14 cellular contexts compared by ENCODE assay signal in genomic region chr3:125582707-125583106, GRCh38. TPM values are rescaled to one million over a fixed set of nuclear protein-coding genes. Genes with fewer than 3 reads are reported as not detected.
DNase-seq lines count a peak whose midpoint lies in the region; ATAC-seq, FAIRE-seq and TF ChIP-seq lines count a peak whose summit lies in the region.
"Had no signal": no experiment of that assay in that cellular context is flagged by ENCODE, and none has a peak within 500 bp of the region (broad histone marks: within the 10 kb centered on the region; RNA-seq: fewer than 3 reads in every experiment).

No MANE protein-coding gene starts in this region.

- H3K9me3 ChIP-seq in mesenchymal stem cell (ENCODE audit: control insufficient read depth, low read length): no peaks in the 10 kb centered on the region
- H3K9me3 ChIP-seq in WERI-Rb-1 (ENCODE audit: severe bottlenecking): no peaks in the 10 kb centered on the region

- TF ChIP-seq CTCF in NB4 (IDR thresholded peaks at IDR 0.05; ENCODE audit: low read depth, low read length): no peak
- peak; percentile 67 for TF ChIP-seq CTCF in chondrocyte (IDR thresholded peaks at IDR 0.05)
- no peak for TF ChIP-seq CTCF in WERI-Rb-1 (IDR thresholded peaks at IDR 0.05; ENCODE audit: low read depth, low read length)

- H2BK12ac ChIP-seq in mesenchymal stem cell (ENCODE audit: low read length in 2 of 2): no peak overlapping the region

- DNase-seq in ACHN (peak; percentile 13), NB4 (ENCODE audit: low read depth) (peak; percentile 38), chondrocyte (ENCODE audit: low spot score) (no peak), NCI-H1105 treated with DMSO at 0.1 percent for 48 hours (lab: John Stamatoyannopoulos, UW) (no peak), mesenchymal stem cell (no peak), WERI-Rb-1 (no peak)
- DNase-seq: activated T-cell treated with anti-CD3 and anti-CD28 coated beads, Interleukin-2, amount 50 U/mL, for 24 hours; brain microvascular endothelial cell; CD8-positive, alpha-beta T cell had no signal

- H3K27me3 Mint-ChIP-seq in chondrocyte (ENCODE audit: low read depth): no peaks in the 10 kb centered on the region
- H3K27me3 Mint-ChIP-seq: activated T-cell treated with anti-CD3 and anti-CD28 coated beads, Interleukin-2, amount 50 U/mL, for 24 hours; IgD-negative memory B cell had no signal

- no peak overlapping the region for H4K91ac ChIP-seq in mesenchymal stem cell (ENCODE audit: low read length)

- H3K4me3 ChIP-seq in NB4 (ENCODE audit: low read depth, low read length) (no peak overlapping the region), mesenchymal stem cell (ENCODE audit: insufficient read depth in 1 of 2, low read depth in 1 of 2, low read length in 2 of 2) (no peak overlapping the region), WERI-Rb-1 (ENCODE audit: low read depth, low read length) (no peak overlapping the region)

- H3K14ac ChIP-seq in mesenchymal stem cell (ENCODE audit: low read length in 2 of 2): no peak overlapping the region

- H3K4ac ChIP-seq in mesenchymal stem cell (ENCODE audit: low read depth in 1 of 2, low read length in 2 of 2): no peak overlapping the region

- in situ Hi-C loops in ACHN (cut with HindIII; ENCODE audit: low pct_ligation_motif_present, low pct_unique_long_range_greater_than_20kb, low sequenced_read_pairs): no loop called here

- H3K36me3 ChIP-seq in mesenchymal stem cell (ENCODE audit: control insufficient read depth in 1 of 2, insufficient read depth in 2 of 2, low read depth in 1 of 2, low read length in 2 of 2) (peaks cover 9 to 18% of the 10 kb centered on the region in 2 experiments), WERI-Rb-1 (peaks cover 19% of the 10 kb centered on the region)

- no peak overlapping the region for H3K4me2 ChIP-seq in mesenchymal stem cell (ENCODE audit: low read length, poor library complexity, severe bottlenecking)

- H3K4me1 Mint-ChIP-seq in chondrocyte (ENCODE audit: low read depth): peaks cover 9% of the 10 kb centered on the region

- H3K4me1 ChIP-seq in mesenchymal stem cell (ENCODE audit: control insufficient read depth, insufficient read depth, low read depth, low read length): no peaks in the 10 kb centered on the region

- H3K4me3 Mint-ChIP-seq in chondrocyte (ENCODE audit: unreplicated experiment): no peak overlapping the region
- H3K4me3 Mint-ChIP-seq: activated T-cell treated with anti-CD3 and anti-CD28 coated beads, Interleukin-2, amount 50 U/mL, for 24 hours; CD8-positive, alpha-beta T cell; IgD-negative memory B cell; T-helper 2 cell treated with Interferon-gamma antibody and Interleukin-4, amounts not matched to agents 5 μg/mL and 100 μg/mL, for 36 hours had no signal

- H3K27ac ChIP-seq in mesenchymal stem cell (ENCODE audit: low read length, poor library complexity, severe bottlenecking) (no peak overlapping the region), WERI-Rb-1 (no peak overlapping the region)
- H3K27ac ChIP-seq: brain microvascular endothelial cell had no signal

- no peak for TF ChIP-seq POLR2A in NB4 (IDR thresholded peaks at IDR 0.05; ENCODE audit: extremely low read depth, insufficient read length)

- H2BK15ac ChIP-seq in mesenchymal stem cell (ENCODE audit: low read depth, poor library complexity, severe bottlenecking): no peak overlapping the region

- H3K79me1 ChIP-seq in mesenchymal stem cell (replicated peaks; ENCODE audit: low read length, poor library complexity, severe bottlenecking): peaks cover 15% of the 10 kb centered on the region

- H4K8ac ChIP-seq in mesenchymal stem cell (ENCODE audit: low read length): no peak overlapping the region

- H3K36me3 Mint-ChIP-seq in chondrocyte (ENCODE audit: low read depth): peaks cover 7% of the 10 kb centered on the region

- H3K27me3 ChIP-seq in mesenchymal stem cell (ENCODE audit: control insufficient read depth in 1 of 2, insufficient read depth in 1 of 2, low read length in 2 of 2) (no peaks in the 10 kb centered on the region), WERI-Rb-1 (ENCODE audit: insufficient read depth, low read depth, severe bottlenecking) (no peaks in the 10 kb centered on the region)
- H3K27me3 ChIP-seq: brain microvascular endothelial cell had no signal

- no peak overlapping the region for H3K18ac ChIP-seq in mesenchymal stem cell (ENCODE audit: low read depth in 1 of 2, low read length in 2 of 2)

- H2AK5ac ChIP-seq in mesenchymal stem cell (ENCODE audit: low read length, severe bottlenecking): no peak overlapping the region

- H3K9ac ChIP-seq in mesenchymal stem cell (ENCODE audit: low read length): no peak overlapping the region

- no peak overlapping the region for H2AFZ ChIP-seq in mesenchymal stem cell (ENCODE audit: low read depth, low read length)

- H3K23ac ChIP-seq in mesenchymal stem cell (ENCODE audit: low read length in 2 of 2): no peak overlapping the region

- no peak overlapping the region for H3K27ac Mint-ChIP-seq in chondrocyte (ENCODE audit: unreplicated experiment)
- H3K27ac Mint-ChIP-seq: activated T-cell treated with anti-CD3 and anti-CD28 coated beads, Interleukin-2, amount 50 U/mL, for 24 hours; CD8-positive, alpha-beta T cell; IgD-negative memory B cell; T-helper 2 cell treated with Interferon-gamma antibody and Interleukin-4, amounts not matched to agents 5 μg/mL and 100 μg/mL, for 36 hours had no signal

- H3K9me3 Mint-ChIP-seq in chondrocyte (ENCODE audit: low read depth): no peaks in the 10 kb centered on the region
- H3K9me3 Mint-ChIP-seq: activated T-cell treated with anti-CD3 and anti-CD28 coated beads, Interleukin-2, amount 50 U/mL, for 24 hours; CD8-positive, alpha-beta T cell; IgD-negative memory B cell; T-helper 2 cell treated with Interferon-gamma antibody and Interleukin-4, amounts not matched to agents 5 μg/mL and 100 μg/mL, for 36 hours had no signal

- H2BK120ac ChIP-seq in mesenchymal stem cell (ENCODE audit: low read depth, low read length): no peak overlapping the region

- H2BK5ac ChIP-seq in mesenchymal stem cell (ENCODE audit: low read depth, low read length, poor library complexity, severe bottlenecking): no peak overlapping the region

- ATAC-seq in HG02973 (IDR thresholded peaks at IDR 0.05; ENCODE audit: unreplicated experiment): no peak
- ATAC-seq: CD8-positive, alpha-beta T cell had no signal

- FAIRE-seq in G401.6 (lab: Jason Lieb, UNC): peak; percentile 48
- FAIRE-seq: urothelium cell line had no signal

RNA-seq across cellular contexts. Expression of gene OSBPL11, which starts 12.6 kb away (rescaled TPM):
- total RNA-seq in chondrocyte: 15.0 to 16.2 TPM (median 15.6 TPM) in 3 replicates
- 9.7 TPM for polyA plus RNA-seq in mesenchymal stem cell (2013, experiment 1 of 2)
- polyA plus RNA-seq in mesenchymal stem cell (2013, experiment 2 of 2): 10.0 TPM

Comparison
In these comparisons a context has a peak if more than half of its experiments do, and no peak if none do; other contexts are left out.
1. DNase-seq: peak in ACHN (single experiment) and NB4 (single experiment); none in chondrocyte (single experiment), NCI-H1105 treated with DMSO at 0.1 percent for 48 hours (single experiment), mesenchymal stem cell (single experiment) and WERI-Rb-1 (single experiment).